Comparison of ENCODE assay signal across 1 cellular context in genomic region chr4:6753103-6753560, GRCh38.
TF ChIP-seq lines count a peak whose summit lies in the region.

No MANE protein-coding gene starts in this region.

TF ChIP-seq in HCT116, 20 proteins besides CTCF, POLR2A, EP300 and RAD21 (continued from another document):
- TF ChIP-seq JUND (IDR thresholded peaks at IDR 0.05) (no peak), SP1 (IDR thresholded peaks at IDR 0.05; ENCODE audit: low read depth) (no peak), EGR1 (IDR thresholded peaks at IDR 0.05; ENCODE audit: low read depth) (no peak), EZH2phosphoT487 (IDR thresholded peaks at IDR 0.05; ENCODE audit: borderline replicate concordance) (no peak), FOSL1 (IDR thresholded peaks at IDR 0.05; ENCODE audit: low read depth) (no peak), CEBPB (IDR thresholded peaks at IDR 0.05; ENCODE audit: low read depth) (no peak), ZFX (IDR thresholded peaks at IDR 0.05) (no peak), YY1 (IDR thresholded peaks at IDR 0.05; ENCODE audit: extremely low read depth, insufficient replicate concordance, low read depth, low read length) (no peak), REST (IDR thresholded peaks at IDR 0.05; ENCODE audit: low read depth) (no peak), SRF (IDR thresholded peaks at IDR 0.05; ENCODE audit: low read depth) (no peak), ATF3 (IDR thresholded peaks at IDR 0.05) (no peak), SIN3A (IDR thresholded peaks at IDR 0.05; ENCODE audit: low read depth) (no peak), CBX3 (IDR thresholded peaks at IDR 0.05; ENCODE audit: low read depth) (no peak)
